In the genomic region with DNA sequence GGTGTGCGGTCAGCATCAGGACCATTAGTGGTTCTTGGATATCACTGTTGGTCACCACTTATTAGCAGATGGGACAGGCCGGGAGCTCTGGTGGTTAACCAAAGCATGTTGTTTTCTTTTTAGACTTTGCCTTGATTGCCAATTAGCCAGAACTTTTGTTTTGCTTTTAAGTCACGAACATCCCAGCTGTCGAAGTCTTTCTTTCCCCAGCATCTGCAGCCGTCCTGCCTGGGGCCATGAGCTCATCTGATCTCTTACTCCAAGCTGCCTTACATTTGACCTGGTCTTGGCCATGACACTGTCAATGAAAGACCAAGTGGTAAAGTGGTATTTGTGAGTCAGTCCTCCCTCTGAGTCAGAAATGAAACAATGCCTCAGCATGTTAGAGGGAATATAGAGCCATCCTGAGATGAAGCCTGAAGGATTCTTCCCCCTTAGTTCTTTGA, we compare ENCODE assay signal across 12 cellular contexts. TPM values are rescaled to one million over a fixed set of nuclear protein-coding genes. Genes with fewer than 3 reads are reported as not detected.
A peak's percentile ranks its signal among the peaks of the same experiment; 100 is the strongest.
DNase-seq lines count a peak whose midpoint lies in the region; ATAC-seq and TF ChIP-seq lines count a peak whose summit lies in the region.
"Had no signal": no experiment of that assay in that cellular context is flagged by ENCODE, and none has a peak within 500 bp of the region (broad histone marks: within the 10 kb centered on the region; RNA-seq: fewer than 3 reads in every experiment).

No MANE protein-coding gene starts in this region.

- 72 to 74% methylated on average over 5 of the region's 5 CpGs for WGBS in tibial nerve, 2 donors

- TF ChIP-seq EP300 in tibial nerve (IDR thresholded peaks at IDR 0.05), result no peak

- TF ChIP-seq CTCF in tibial nerve (IDR thresholded peaks at IDR 0.05), result no peak

- DNase-seq in EL (peak; percentile 99), NCI-H460 (ENCODE audit: extremely low read depth, low read depth) (peak; percentile 9), dermis blood vessel endothelial cell (peak; percentile 5), non-pigmented ciliary epithelial cell (ENCODE audit: low read depth) (peak; percentile 82), NCI-H2227 treated with DMSO at 0.1 percent for 48 hours (lab: John Stamatoyannopoulos, UW) (no peak), tibial nerve (ENCODE audit: low spot score in 2 of 2) (no peak)
- DNase-seq: left ventricle myocardium inferior; SIG-M5; stimulated activated naive B cell treated with anti-CD40 and anti-IgM and Interleukin-4, amounts not matched to agents 10 μg/mL and 1 μg/mL and 100 μg/mL, for 72 hours had no signal

- ATAC-seq in HG03565 (IDR thresholded peaks at IDR 0.05; ENCODE audit: unreplicated experiment) (no peak), GM19455 (IDR thresholded peaks at IDR 0.05; ENCODE audit: unreplicated experiment) (no peak)

- H3K27ac ChIP-seq in tibial nerve, result no peak overlapping the region
- H3K27ac ChIP-seq: left ventricle myocardium inferior, skin epidermis had no signal

- H3K4me3 ChIP-seq in tibial nerve, result no peak overlapping the region
- H3K4me3 ChIP-seq: left ventricle myocardium inferior, skin epidermis had no signal

- H3K36me3 ChIP-seq in tibial nerve, result no peaks in the 10 kb centered on the region
- H3K36me3 ChIP-seq: left ventricle myocardium inferior had no signal

- H3K9me3 ChIP-seq in tibial nerve, result no peaks in the 10 kb centered on the region
- H3K9me3 ChIP-seq: left ventricle myocardium inferior had no signal

- no peak for TF ChIP-seq POLR2A in tibial nerve (IDR thresholded peaks at IDR 0.05)

- H3K27me3 ChIP-seq in tibial nerve, result no peaks in the 10 kb centered on the region

- H3K4me1 ChIP-seq in tibial nerve, result no peaks in the 10 kb centered on the region

RNA-seq across cellular contexts. Expression of a gene that starts 53.9 kb away (rescaled TPM):
- total RNA-seq in NCI-H460 (2014; rRNA removed; shearing (Covaris generic)), result 20.3 and 26.1 TPM in 2 replicates
- 21.4 and 23.6 TPM in 2 replicates for polyA plus RNA-seq in NCI-H460 (2014; cell fraction: nucleus; rRNA removed)
- total RNA-seq in dermis blood vessel endothelial cell (1.5 and 4.1 TPM in 2 replicates), tibial nerve (10 to 100 TPM; 16.8 to 22.4 (median 20.9) TPM)

Comparison
In these comparisons a context has a peak if more than half of its experiments do, and no peak if none do; other contexts are left out.
1. DNase-seq: peak in EL (single experiment), NCI-H460 (single experiment), dermis blood vessel endothelial cell (single experiment) and non-pigmented ciliary epithelial cell (single experiment); none in NCI-H2227 treated with DMSO at 0.1 percent for 48 hours (single experiment) and tibial nerve (0 of 2).